ENCODE assay signal across 8 cellular contexts in the genomic region with DNA sequence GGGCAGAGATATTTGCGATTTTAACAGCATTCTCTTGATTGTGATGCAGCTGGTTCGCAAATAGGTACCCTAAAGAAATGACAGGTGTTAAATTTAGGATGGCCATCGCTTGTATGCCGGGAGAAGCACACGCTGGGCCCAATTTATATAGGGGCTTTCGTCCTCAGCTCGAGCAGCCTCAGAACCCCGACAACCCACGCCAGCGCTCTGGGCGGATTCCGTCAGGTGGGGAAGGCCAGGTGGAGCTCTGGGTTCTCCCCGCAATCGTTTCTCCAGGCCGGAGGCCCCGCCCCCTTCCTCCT. TPM values are rescaled to one million over a fixed set of nuclear protein-coding genes. Genes with fewer than 3 reads are reported as not detected.
DNase-seq lines count a peak whose midpoint lies in the region; ATAC-seq and TF ChIP-seq lines count a peak whose summit lies in the region.

No MANE protein-coding gene starts in this region.

- peak overlapping the region; percentile 87 for H3K4me2 ChIP-seq in fibroblast of lung (ENCODE audit: extremely low read depth, insufficient read depth, low read length)

- H2AFZ ChIP-seq in fibroblast of lung (ENCODE audit: low read length) = peak overlapping the region; percentile 91

- H4K20me1 ChIP-seq in fibroblast of lung (ENCODE audit: control insufficient read depth, extremely low read depth, insufficient read depth, low read length) = no peaks in the 10 kb centered on the region

- intact Hi-C loops in psoas muscle (cut with DNase I) = no loop called here

- DNase-seq in GM06990 (ENCODE audit: extremely low read depth, insufficient read length) (no peak), SK-N-MC (ENCODE audit: low read depth, low spot score) (no peak), fibroblast of lung (ENCODE audit: low read depth in 2 of 2) (no peak), psoas muscle (no peak), A172 (ENCODE audit: low spot score) (no peak), GM20000 (ENCODE audit: low spot score) (no peak)

- H3K27me3 ChIP-seq in GM06990 (replicated peaks; ENCODE audit: control insufficient read depth, insufficient read depth, low read length) = no peaks in the 10 kb centered on the region
- no peaks in the 10 kb centered on the region for H3K27me3 ChIP-seq in fibroblast of lung (ENCODE audit: control insufficient read depth, insufficient read depth, low read length)
- no peaks in the 10 kb centered on the region for H3K27me3 ChIP-seq in psoas muscle (ENCODE audit: insufficient read depth in 3 of 3, low read length in 2 of 3)

- peaks cover 28% of the 10 kb centered on the region for H3K79me2 ChIP-seq in fibroblast of lung (ENCODE audit: control insufficient read depth, insufficient read depth, low read length)

- no peaks in the 10 kb centered on the region for H3K36me3 ChIP-seq in GM06990 (ENCODE audit: control insufficient read depth, insufficient read depth, low read length)
- H3K36me3 ChIP-seq in SK-N-MC (ENCODE audit: insufficient read depth, low read length) = no peaks in the 10 kb centered on the region
- no peaks in the 10 kb centered on the region for H3K36me3 ChIP-seq in fibroblast of lung (ENCODE audit: control insufficient read depth, insufficient read depth, low read length)
- no peaks in the 10 kb centered on the region for H3K36me3 ChIP-seq in psoas muscle (ENCODE audit: insufficient read depth in 1 of 2, low read depth in 1 of 2)

- no peak overlapping the region for H3K27ac ChIP-seq in SK-N-MC
- H3K27ac ChIP-seq in fibroblast of lung (ENCODE audit: insufficient read depth, low read length) = peak overlapping the region; percentile 97
- H3K27ac ChIP-seq in psoas muscle = peak overlapping the region; percentile 90

- H3K4me3 ChIP-seq in GM06990 (replicated peaks; ENCODE audit: low read depth, low read length) (peak overlapping the region; percentile 83), SK-N-MC (peak overlapping the region; percentile 94), fibroblast of lung (replicated peaks in 1 of 4; ENCODE audit: control extremely low read depth in 1 of 4, insufficient read depth in 1 of 4, low read depth in 3 of 4, low read length in 4 of 4) (peak overlapping the region; percentile 69 to 98 (median 77)), psoas muscle (peak overlapping the region; percentile 97)

- H3K4me1 ChIP-seq in fibroblast of lung (ENCODE audit: control insufficient read depth, extremely low read depth, insufficient read depth, low read length) (no peaks in the 10 kb centered on the region), psoas muscle (peaks cover 10% of the 10 kb centered on the region)

- H3K9ac ChIP-seq in SK-N-MC (ENCODE audit: insufficient read length) (no peak overlapping the region), fibroblast of lung (ENCODE audit: insufficient read depth, low read length) (peak overlapping the region; percentile 96)

- TF ChIP-seq CTCF in GM06990 (IDR thresholded peaks at IDR 0.05; ENCODE audit: insufficient read depth, low read length, poor library complexity, severe bottlenecking) (no peak), fibroblast of lung (conservative IDR thresholded peaks at IDR 0.05 in 1 of 2, IDR thresholded peaks at IDR 0.05 in 1 of 2; ENCODE audit: low read depth in 1 of 2, low read length in 2 of 2) (no peak), psoas muscle (IDR thresholded peaks at IDR 0.05) (no peak), GM20000 (IDR thresholded peaks at IDR 0.05; ENCODE audit: extremely low read depth, missing control alignments) (no peak)

- ATAC-seq in psoas muscle (no peak), GM18498 (IDR thresholded peaks at IDR 0.05; ENCODE audit: unreplicated experiment) (no peak), HG03039 (IDR thresholded peaks at IDR 0.05; ENCODE audit: unreplicated experiment) (no peak)

- WGBS in psoas muscle, 3 donors = 1 to 2% (median 1%) methylated on average over 15 to 16 of the region's 16 CpGs

- H3K9me3 ChIP-seq in SK-N-MC (ENCODE audit: low read depth, low read length) (no peaks in the 10 kb centered on the region), fibroblast of lung (ENCODE audit: control insufficient read depth, insufficient read depth, low read depth, low read length) (no peaks in the 10 kb centered on the region), psoas muscle (no peaks in the 10 kb centered on the region)

RNA-seq across cellular contexts. Expression of gene PSEN1, which starts 0.3 kb away (rescaled TPM):
- total RNA-seq in fibroblast of lung (53.4 and 53.7 TPM in 2 replicates), psoas muscle (10 to 100 TPM; 16.5 to 27.4 (median 20.5) TPM)
- polyA plus RNA-seq in fibroblast of lung (21.2 and 22.0 TPM in 2 replicates), psoas muscle (10 to 100 TPM; 14.2 to 32.5 (median 19.1) TPM)
- polyA plus RNA-seq in fibroblast of lung (2012) = 38.0 and 44.6 TPM in 2 replicates
- polyA minus RNA-seq in fibroblast of lung (ENCODE audit: low replicate concordance) = 75.7 and 89.9 TPM in 2 replicates
- 46.2 and 55.4 TPM in 2 replicates for total RNA-seq in A172 (2014; rRNA removed; shearing (Covaris generic))
